ENCODE assay signal across 26 cellular contexts in genomic region chr18:75521808-75522207, GRCh38.
"Had no signal": no experiment of that assay in that cellular context is flagged by ENCODE, and none has a peak within 500 bp of the region (broad histone marks: within the 10 kb centered on the region; RNA-seq: fewer than 3 reads in every experiment).

No MANE protein-coding gene starts in this region.

- H3K27me3 Mint-ChIP-seq: activated CD4-positive, alpha-beta memory T cell treated with anti-CD3 and anti-CD28 coated beads, Interleukin-2, amount 10 ng/mL, durations not matched to agents 7 days and 5 days; T-cell had no signal

- H3K9me3 ChIP-seq: adrenal gland, MG63 had no signal

- H3K27me3 ChIP-seq: adrenal gland, MG63 had no signal

- H3K27ac ChIP-seq: adrenal gland, SK-N-MC had no signal

- H3K9me3 Mint-ChIP-seq: activated CD4-positive, alpha-beta memory T cell treated with anti-CD3 and anti-CD28 coated beads, Interleukin-2, amount 10 ng/mL, durations not matched to agents 7 days and 5 days; activated naive CD8-positive, alpha-beta T cell treated with anti-CD3 and anti-CD28 coated beads, Interleukin-2, amount 10 ng/mL, durations not matched to agents 7 days and 5 days; activated T-cell treated with anti-CD3 and anti-CD28 coated beads, Interleukin-2, amount 50 U/mL, for 72 hours; activated T-helper 2 cell treated with anti-CD3 and anti-CD28 coated beads, Interferon-gamma antibody, Interleukin-2, Interleukin-4, amounts not matched to agents 10 μg/mL and 5 μg/mL and 100 μg/mL, durations not matched to agents 14 hours and 24 hours and 36 hours; T-cell had no signal

- DNase-seq: activated CD4-positive, alpha-beta memory T cell treated with anti-CD3 and anti-CD28 coated beads, Interleukin-2, amount 10 ng/mL, durations not matched to agents 7 days and 5 days; activated CD4-positive, alpha-beta T cell treated with anti-CD3 and anti-CD28 coated beads for 36 hours; activated CD4-positive, alpha-beta T cell treated with anti-CD3 and anti-CD28 coated beads, Interleukin-2, amount 50 U/mL, for 1 hour; activated gamma-delta T cell treated with Interleukin-2 at 50 U/mL for 16 hours; activated naive CD4-positive, alpha-beta T cell treated with anti-CD3 and anti-CD28 coated beads, Interleukin-2, amount 50 U/mL, for 16 hours; activated naive CD8-positive, alpha-beta T cell treated with anti-CD3 and anti-CD28 coated beads, Interleukin-2, amount 10 ng/mL, durations not matched to agents 7 days and 5 days; activated T-cell treated with anti-CD3 and anti-CD28 coated beads, Interleukin-2, amount 50 U/mL, for 72 hours; adrenal gland; central memory CD4-positive, alpha-beta T cell; MG63; NCI-H1105; NCI-H1436; NCI-H187; NCI-H2081; NCI-H2171; NCI-H345; NCI-H510A; NCI-H526 treated with DMSO at 0.1 percent for 48 hours; NCI-H82; RPMI8226; T-cell; T-helper 2 cell; T1000 had no signal

- H3K27ac Mint-ChIP-seq: activated CD4-positive, alpha-beta memory T cell treated with anti-CD3 and anti-CD28 coated beads, Interleukin-2, amount 10 ng/mL, durations not matched to agents 7 days and 5 days; activated CD4-positive, alpha-beta T cell treated with anti-CD3 and anti-CD28 coated beads for 36 hours; activated naive CD8-positive, alpha-beta T cell treated with anti-CD3 and anti-CD28 coated beads, Interleukin-2, amount 10 ng/mL, durations not matched to agents 7 days and 5 days; activated T-cell treated with anti-CD3 and anti-CD28 coated beads, Interleukin-2, amount 50 U/mL, for 72 hours; activated T-helper 2 cell treated with anti-CD3 and anti-CD28 coated beads, Interferon-gamma antibody, Interleukin-2, Interleukin-4, amounts not matched to agents 10 μg/mL and 5 μg/mL and 100 μg/mL, durations not matched to agents 14 hours and 24 hours and 36 hours; T-cell had no signal

- H3K4me1 ChIP-seq: adrenal gland had no signal

- H3K4me1 Mint-ChIP-seq: activated CD4-positive, alpha-beta memory T cell treated with anti-CD3 and anti-CD28 coated beads, Interleukin-2, amount 10 ng/mL, durations not matched to agents 7 days and 5 days; activated CD4-positive, alpha-beta T cell treated with anti-CD3 and anti-CD28 coated beads for 36 hours; activated naive CD8-positive, alpha-beta T cell treated with anti-CD3 and anti-CD28 coated beads, Interleukin-2, amount 10 ng/mL, durations not matched to agents 7 days and 5 days; T-cell had no signal

- H3K36me3 ChIP-seq: adrenal gland, MG63 had no signal

- H3K36me3 Mint-ChIP-seq: activated naive CD8-positive, alpha-beta T cell treated with anti-CD3 and anti-CD28 coated beads, Interleukin-2, amount 10 ng/mL, durations not matched to agents 7 days and 5 days; T-cell had no signal

- H3K4me3 Mint-ChIP-seq: activated CD4-positive, alpha-beta memory T cell treated with anti-CD3 and anti-CD28 coated beads, Interleukin-2, amount 10 ng/mL, durations not matched to agents 7 days and 5 days; activated CD4-positive, alpha-beta T cell treated with anti-CD3 and anti-CD28 coated beads for 36 hours; activated naive CD8-positive, alpha-beta T cell treated with anti-CD3 and anti-CD28 coated beads, Interleukin-2, amount 10 ng/mL, durations not matched to agents 7 days and 5 days; activated T-cell treated with anti-CD3 and anti-CD28 coated beads, Interleukin-2, amount 50 U/mL, for 72 hours; T-cell had no signal

- ATAC-seq: activated CD4-positive, alpha-beta T cell treated with anti-CD3 and anti-CD28 coated beads for 36 hours; activated T-cell treated with anti-CD3 and anti-CD28 coated beads, Interleukin-2, amount 50 U/mL, for 72 hours; Right ventricle myocardium inferior; T-cell had no signal

- H3K4me3 ChIP-seq: adrenal gland, MG63, SK-N-MC had no signal
